ENCODE assay signal across 20 cellular contexts in the genomic region with DNA sequence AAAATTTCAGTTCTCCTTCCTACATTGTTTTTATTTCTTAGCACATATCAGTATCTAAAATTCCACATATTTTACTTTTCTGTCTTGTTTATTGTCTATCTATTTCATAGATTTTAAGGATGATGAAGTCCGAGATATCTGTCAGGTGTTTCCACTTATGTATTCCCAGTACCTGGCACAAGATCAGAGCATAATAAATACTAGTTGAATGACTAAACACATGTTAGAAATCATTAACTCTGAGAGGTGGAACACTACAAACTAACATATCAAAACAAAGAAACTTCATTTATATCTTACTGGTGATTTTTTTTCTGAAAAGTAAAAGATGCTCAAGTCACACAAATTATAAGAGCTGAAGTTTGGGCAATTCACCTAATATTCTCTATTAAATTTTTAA.
"Had no signal": no experiment of that assay in that cellular context is flagged by ENCODE, and none has a peak within 500 bp of the region (broad histone marks: within the 10 kb centered on the region; RNA-seq: fewer than 3 reads in every experiment).

No MANE protein-coding gene starts in this region.

- DNase-seq: dermis blood vessel endothelial cell; dorsolateral prefrontal cortex; effector CD4-positive, alpha-beta T cell; effector memory CD4-positive, alpha-beta T cell; erythroblast; esophagus squamous epithelium; foreskin keratinocyte; heart left ventricle; hypothalamus; left cardiac atrium; left lung; left ventricle myocardium superior; lower lobe of right lung; mesenchymal stem cell; midbrain; naive thymus-derived CD4-positive, alpha-beta T cell had no signal

- H3K4me3 Mint-ChIP-seq: naive thymus-derived CD4-positive, alpha-beta T cell had no signal

- H3K27me3 Mint-ChIP-seq: naive thymus-derived CD4-positive, alpha-beta T cell had no signal

- H3K4me3 ChIP-seq: coronary artery, dorsolateral prefrontal cortex, esophagus squamous epithelium, gastroesophageal sphincter, heart left ventricle, hepatocyte, left lung, lower lobe of right lung had no signal

- H3K36me3 Mint-ChIP-seq: naive thymus-derived CD4-positive, alpha-beta T cell had no signal

- H3K4me1 Mint-ChIP-seq: naive thymus-derived CD4-positive, alpha-beta T cell had no signal

- ATAC-seq: esophagus mucosa; foreskin keratinocyte; gastroesophageal sphincter; heart left ventricle; left cardiac atrium; left lung; left ventricle myocardium superior; lower lobe of right lung; naive thymus-derived CD4-positive, alpha-beta T cell had no signal

- H3K27ac Mint-ChIP-seq: naive thymus-derived CD4-positive, alpha-beta T cell had no signal
